9 cellular contexts compared by ENCODE assay signal in the genomic region with DNA sequence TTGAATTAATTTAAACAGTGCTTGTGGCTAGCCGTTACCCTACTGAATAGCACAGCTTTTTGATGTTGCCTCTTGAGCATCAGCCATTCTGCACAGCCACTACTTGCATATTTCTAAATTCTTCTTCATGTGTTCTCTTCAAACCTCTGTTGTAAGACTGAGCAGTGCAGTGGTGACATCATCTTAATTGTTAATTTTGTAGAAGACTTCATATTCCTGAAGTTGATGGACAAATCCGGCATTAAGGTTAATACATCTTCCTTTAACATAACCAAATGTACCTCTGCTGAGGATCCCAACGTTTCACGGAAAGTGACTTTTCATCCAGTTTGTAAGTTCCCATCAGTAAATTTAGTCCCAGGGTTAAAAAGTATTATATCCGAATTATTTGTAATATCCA.
"Had no signal": no experiment of that assay in that cellular context is flagged by ENCODE, and none has a peak within 500 bp of the region (broad histone marks: within the 10 kb centered on the region; RNA-seq: fewer than 3 reads in every experiment).

No MANE protein-coding gene starts in this region.

- H3K27ac ChIP-seq: GM23248, HL-60 had no signal

- H2AFZ ChIP-seq: GM23248 had no signal

- H3K9me3 ChIP-seq: HAP-1 had no signal

- H3K4me3 ChIP-seq: GM23248, HAP-1, K562 had no signal

- H3K4me1 ChIP-seq: HAP-1 had no signal

- FAIRE-seq: K562 had no signal

- ATAC-seq: HCT116, K562 had no signal

- H3K9ac ChIP-seq: GM23248 had no signal

- DNase-seq: GM23248, GOT3, H7, IMR-90, KG1 had no signal
